Comparison of ENCODE assay signal across 26 cellular contexts in the genomic region with DNA sequence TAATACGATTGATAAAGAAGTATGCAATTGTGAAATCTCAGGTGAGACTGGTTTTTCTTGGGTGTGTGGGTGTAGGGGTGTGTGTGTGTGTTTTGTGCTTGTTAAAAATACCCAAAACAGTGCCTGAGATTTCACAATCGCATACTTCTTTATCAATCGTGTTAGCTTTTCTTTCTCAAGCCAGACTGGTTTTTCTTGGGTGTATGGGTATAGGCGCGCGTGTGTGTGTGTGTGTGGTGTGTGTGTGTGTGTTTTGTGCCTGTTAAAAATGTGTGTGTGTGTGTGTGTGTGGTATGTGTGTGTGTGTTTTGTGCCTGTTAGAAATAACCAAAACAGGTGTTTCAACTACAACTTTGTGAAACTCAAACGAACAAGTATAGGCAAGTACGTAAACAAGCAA. TPM values are rescaled to one million over a fixed set of nuclear protein-coding genes. Genes with fewer than 3 reads are reported as not detected.
DNase-seq lines count a peak whose midpoint lies in the region; ATAC-seq, FAIRE-seq and TF ChIP-seq lines count a peak whose summit lies in the region.
"Had no signal": no experiment of that assay in that cellular context is flagged by ENCODE, and none has a peak within 500 bp of the region (broad histone marks: within the 10 kb centered on the region; RNA-seq: fewer than 3 reads in every experiment).

No MANE protein-coding gene starts in this region.

- CTCF ChIA-PET in HepG2 (lab: Yijun Ruan, JAX; ENCODE audit: low intra/inter-chr PET ratio, low total read pairs) = no interaction called here
- CTCF ChIA-PET in H1 (lab: Charles Lee; ENCODE audit: partially characterized antibody) = interaction anchor here (0.8 to 1.1 kb wide), 2 partner anchors 24 to 717 kb away, joined by 3 read pairs; no protein-coding TSS in a partner anchor

- H4K8ac ChIP-seq in H1 (ENCODE audit: extremely low read depth, insufficient read depth, low read length) = no peak overlapping the region

- no peak for TF ChIP-seq CTCF in HepG2 (CRISPR knock-in tag; IDR thresholded peaks at IDR 0.05)
- TF ChIP-seq CTCF in right lobe of liver (IDR thresholded peaks at IDR 0.05) = no peak
- no peak for TF ChIP-seq CTCF in H1 (IDR thresholded peaks at IDR 0.05; ENCODE audit: control extremely low read depth in 1 of 3, insufficient read depth in 1 of 3, low read depth in 1 of 3, low read length in 3 of 3)
- TF ChIP-seq CTCF in lower lobe of right lung (IDR thresholded peaks at IDR 0.05) = no peak
- no peak for TF ChIP-seq CTCF in osteocyte (IDR thresholded peaks at IDR 0.05)
- TF ChIP-seq CTCF in left ventricle myocardium inferior (IDR thresholded peaks at IDR 0.05; ENCODE audit: borderline replicate concordance) = no peak

- H3K23me2 ChIP-seq in H1 (ENCODE audit: low read depth, low read length) = peaks cover 1% of the 10 kb centered on the region; the same call in 1 of the 2 replicates

- H3K27me3 Mint-ChIP-seq in osteocyte (ENCODE audit: unreplicated experiment) = no peaks in the 10 kb centered on the region
- H3K27me3 Mint-ChIP-seq: activated naive CD4-positive, alpha-beta T cell treated with anti-CD3 and anti-CD28 coated beads, Interleukin-2, amount 50 U/mL, for 24 hours; naive thymus-derived CD8-positive, alpha-beta T cell; stimulated activated naive B cell treated with anti-CD40 and anti-IgM and Interleukin-4, amounts not matched to agents 10 μg/mL and 1 μg/mL and 100 μg/mL, for 72 hours had no signal

- H2BK120ac ChIP-seq in H1 (replicated peaks; ENCODE audit: low read depth, low read length) = no peak overlapping the region

- H4K20me1 ChIP-seq in HepG2 (ENCODE audit: insufficient read depth, low read length) (peaks cover 8% of the 10 kb centered on the region; the same call in 1 of the 2 replicates), H1 (replicated peaks in 1 of 2; ENCODE audit: control insufficient read depth in 1 of 2, insufficient read depth in 2 of 2, low read length in 2 of 2) (no peaks in the 10 kb centered on the region)

- peak overlapping the region; percentile 42 for H3K56ac ChIP-seq in H1 (replicated peaks; ENCODE audit: insufficient read length, low read depth, low read length)

- H3K36me3 ChIP-seq in HepG2 (replicated peaks in 1 of 2; ENCODE audit: control insufficient read depth in 1 of 2, insufficient read depth in 2 of 2, low read length in 2 of 2) = peaks cover 2 to 6% of the 10 kb centered on the region in 2 experiments; a peak in 2 of 5 replicates
- H3K36me3 ChIP-seq in right lobe of liver = no peaks in the 10 kb centered on the region
- H3K36me3 ChIP-seq in H1 (ENCODE audit: control insufficient read depth in 2 of 4, insufficient read depth in 4 of 4, low read length in 3 of 4) = no peaks in the 10 kb centered on the region
- peaks cover 3% of the 10 kb centered on the region for H3K36me3 ChIP-seq in lower lobe of right lung
- H3K36me3 ChIP-seq in left ventricle myocardium inferior = peaks cover 3% of the 10 kb centered on the region
- H3K36me3 ChIP-seq: Peyer's patch had no signal

- H3K36me3 Mint-ChIP-seq in osteocyte (ENCODE audit: unreplicated experiment) = peaks cover 25% of the 10 kb centered on the region

- H4K91ac ChIP-seq in H1 (replicated peaks; ENCODE audit: insufficient read length, low read length) = no peak overlapping the region

- no peak overlapping the region for H4K5ac ChIP-seq in H1 (ENCODE audit: insufficient read length, low read depth, low read length)

- H2BK20ac ChIP-seq in H1 (ENCODE audit: low read length) = no peak overlapping the region

- WGBS in HepG2 (ENCODE audit: low lambda C conversion rate) = 96% methylated on average over 8 of the region's 8 CpGs
- WGBS in right lobe of liver (ENCODE audit: insufficient coverage, low coverage, low lambda C conversion rate, missing lambda C conversion rate) = 84% methylated on average over 8 of the region's 8 CpGs
- 95% methylated on average over 8 of the region's 8 CpGs; no CpG with 5 or more reads in 1 of the 2 experiments for WGBS in H1 (ENCODE audit: extremely low coverage in 1 of 2, insufficient coverage in 1 of 2, insufficient read length in 1 of 2, insufficient replicate concordance in 2 of 2, low coverage in 1 of 2, low lambda C conversion rate in 2 of 2, missing lambda C conversion rate in 1 of 2), 2 experiments

- H3K9me3 ChIP-seq in HepG2 (ENCODE audit: low read length) (no peaks in the 10 kb centered on the region), right lobe of liver (no peaks in the 10 kb centered on the region), H1 (ENCODE audit: insufficient read depth in 2 of 2, low read depth in 1 of 2, low read length in 1 of 2) (no peaks in the 10 kb centered on the region), lower lobe of right lung (no peaks in the 10 kb centered on the region), left ventricle myocardium inferior (replicated peaks) (no peaks in the 10 kb centered on the region)
- H3K9me3 ChIP-seq: Peyer's patch had no signal

- peaks cover 5% of the 10 kb centered on the region for H3K9me3 Mint-ChIP-seq in osteocyte (ENCODE audit: unreplicated experiment)
- H3K9me3 Mint-ChIP-seq: activated naive CD4-positive, alpha-beta T cell treated with anti-CD3 and anti-CD28 coated beads, Interleukin-2, amount 50 U/mL, for 24 hours; naive thymus-derived CD8-positive, alpha-beta T cell had no signal

- H3K27ac Mint-ChIP-seq in osteocyte (ENCODE audit: unreplicated experiment) = no peak overlapping the region
- H3K27ac Mint-ChIP-seq: activated naive CD4-positive, alpha-beta T cell treated with anti-CD3 and anti-CD28 coated beads, Interleukin-2, amount 50 U/mL, for 24 hours; activated T-helper 2 cell treated with anti-CD3 and anti-CD28 coated beads, Interferon-gamma antibody, Interleukin-2, Interleukin-4, amounts not matched to agents 10 μg/mL and 5 μg/mL and 100 μg/mL, durations not matched to agents 14 hours and 24 hours and 36 hours; naive thymus-derived CD8-positive, alpha-beta T cell; stimulated activated naive B cell treated with anti-CD40 and anti-IgM and Interleukin-4, amounts not matched to agents 10 μg/mL and 1 μg/mL and 100 μg/mL, for 72 hours had no signal

- no peak overlapping the region for H3K18ac ChIP-seq in H1 (ENCODE audit: extremely low read depth, low read length)

- H3K4me1 Mint-ChIP-seq in osteocyte (ENCODE audit: unreplicated experiment) = peaks cover 4% of the 10 kb centered on the region

- H3K4me3 ChIP-seq in HepG2 (replicated peaks in 1 of 3; ENCODE audit: insufficient read depth in 1 of 3, low read depth in 2 of 3, low read length in 3 of 3) = no peak overlapping the region
- no peak overlapping the region for H3K4me3 ChIP-seq in right lobe of liver
- H3K4me3 ChIP-seq in H1 (ENCODE audit: extremely low read depth in 1 of 4, insufficient read depth in 2 of 4, low read depth in 3 of 4, low read length in 4 of 4) = no peak overlapping the region
- no peak overlapping the region for H3K4me3 ChIP-seq in lower lobe of right lung
- H3K4me3 ChIP-seq in left ventricle myocardium inferior = no peak overlapping the region
- H3K4me3 ChIP-seq: Peyer's patch had no signal

- H2AFZ ChIP-seq in HepG2 (ENCODE audit: low read length) (no peak overlapping the region), H1 (ENCODE audit: low read length) (no peak overlapping the region)

- H3K23ac ChIP-seq in H1 (ENCODE audit: insufficient read length) = no peak overlapping the region

- H3K4me2 ChIP-seq in HepG2 (ENCODE audit: low read depth, low read length) (no peak overlapping the region), H1 (ENCODE audit: insufficient read depth in 1 of 2, low read depth in 2 of 2, low read length in 2 of 2) (no peak overlapping the region)
- H3K4me2 ChIP-seq: KMS-11 had no signal

- FAIRE-seq in HepG2 (lab: Jason Lieb, UNC) (no peak), H1 (lab: Jason Lieb, UNC) (no peak)
- FAIRE-seq: urothelium cell line had no signal

- no peak overlapping the region for H2BK5ac ChIP-seq in H1 (ENCODE audit: low read depth, low read length)

- TF ChIP-seq POLR2A in HepG2 (IDR thresholded peaks at IDR 0.05; ENCODE audit: insufficient read depth in 1 of 2, low read depth in 2 of 2, low read length in 2 of 2) = no peak
- no peak for TF ChIP-seq POLR2A in right lobe of liver (IDR thresholded peaks at IDR 0.05)
- no peak for TF ChIP-seq POLR2A in H1 (IDR thresholded peaks at IDR 0.05; ENCODE audit: control extremely low read depth in 1 of 2, low read depth in 2 of 2, low read length in 2 of 2)

- no peak overlapping the region for H2BK12ac ChIP-seq in H1 (ENCODE audit: low read depth, low read length)

- no peak for TF ChIP-seq EP300 in HepG2 (IDR thresholded peaks at IDR 0.05; ENCODE audit: low read depth in 2 of 2, low read length in 2 of 2)
- no peak for TF ChIP-seq EP300 in HepG2 (CRISPR knock-in tag; IDR thresholded peaks at IDR 0.05; ENCODE audit: borderline replicate concordance)
- no peak for TF ChIP-seq EP300 in H1 (IDR thresholded peaks at IDR 0.05; ENCODE audit: borderline replicate concordance in 1 of 2, low read depth in 2 of 2, low read length in 2 of 2)

- no peak overlapping the region for H2BK15ac ChIP-seq in H1 (ENCODE audit: low read length)

- intact Hi-C loops in HepG2 (cut with micrococcal nuclease; ENCODE audit: unreplicated experiment) = no loop called here
- intact Hi-C loops in right lobe of liver (cut with DNase I) = no loop called here
- intact Hi-C loops in lower lobe of right lung (cut with DNase I) = no loop called here
- intact Hi-C loops in left ventricle myocardium inferior (cut with micrococcal nuclease) = no loop called here

- no peaks in the 10 kb centered on the region for H3K27me3 ChIP-seq in HepG2 (ENCODE audit: control insufficient read depth in 1 of 2, insufficient read depth in 2 of 2, low read length in 2 of 2)
- H3K27me3 ChIP-seq in right lobe of liver = no peaks in the 10 kb centered on the region
- no peaks in the 10 kb centered on the region for H3K27me3 ChIP-seq in H1 (replicated peaks in 1 of 4; ENCODE audit: control insufficient read depth in 3 of 4, extremely low read depth in 1 of 4, insufficient read depth in 3 of 4, low read length in 3 of 4)
- no peaks in the 10 kb centered on the region for H3K27me3 ChIP-seq in lower lobe of right lung (ENCODE audit: low read depth)
- H3K27me3 ChIP-seq in left ventricle myocardium inferior (ENCODE audit: low read depth) = no peaks in the 10 kb centered on the region
- H3K27me3 ChIP-seq: Peyer's patch had no signal

- no peak overlapping the region for H3K4ac ChIP-seq in H1 (replicated peaks; ENCODE audit: insufficient read length, low read depth, low read length)

- H3K14ac ChIP-seq in H1 (ENCODE audit: insufficient read length) = no peak overlapping the region

- H3K4me1 ChIP-seq in HepG2 (ENCODE audit: insufficient read depth, low read length) = peaks cover 10% of the 10 kb centered on the region
- peaks cover 0 to 7% (median 0%) of the 10 kb centered on the region in 4 donors for H3K4me1 ChIP-seq in right lobe of liver
- peaks cover 0 to 3% (median 0%) of the 10 kb centered on the region in 4 experiments; a peak in 2 of 7 replicates for H3K4me1 ChIP-seq in H1 (replicated peaks in 1 of 4; ENCODE audit: control insufficient read depth in 3 of 4, insufficient read depth in 4 of 4, low read length in 3 of 4)
- H3K4me1 ChIP-seq in lower lobe of right lung = peaks cover 7% of the 10 kb centered on the region
- H3K4me1 ChIP-seq in left ventricle myocardium inferior = peaks cover 10% of the 10 kb centered on the region
- H3K4me1 ChIP-seq: Peyer's patch had no signal

- H3K27ac ChIP-seq in HepG2 (ENCODE audit: extremely low read length, insufficient read depth, low read length) = no peak overlapping the region
- H3K27ac ChIP-seq in right lobe of liver = no peak overlapping the region
- no peak overlapping the region for H3K27ac ChIP-seq in H1 (ENCODE audit: low read depth, low read length)
- no peak overlapping the region for H3K27ac ChIP-seq in lower lobe of right lung
- H3K27ac ChIP-seq in left ventricle myocardium inferior (replicated peaks) = no peak overlapping the region
- H3K27ac ChIP-seq: KMS-11, Peyer's patch had no signal

- TF ChIP-seq RAD21 in HepG2 (CRISPR knock-in tag; IDR thresholded peaks at IDR 0.05) = no peak
- no peak for TF ChIP-seq RAD21 in H1 (IDR thresholded peaks at IDR 0.05 in 1 of 2, conservative IDR thresholded peaks at IDR 0.05 in 1 of 2; ENCODE audit: low read depth in 2 of 2, low read length in 2 of 2)

- POLR2A ChIA-PET in HepG2 (lab: Yijun Ruan, JAX) = no interaction called here
- POLR2A ChIA-PET in H1 (lab: Charles Lee; ENCODE audit: partially characterized antibody) = interaction anchor here (0.7 kb wide), 1 partner anchor 119 kb away, joined by 3 read pairs; no protein-coding TSS in a partner anchor

- H3K9ac ChIP-seq in HepG2 (ENCODE audit: insufficient read depth, low read depth, low read length) = no peak overlapping the region
- H3K9ac ChIP-seq in H1 (replicated peaks in 1 of 4; ENCODE audit: extremely low read depth in 1 of 4, low read depth in 3 of 4, low read length in 3 of 4) = no peak overlapping the region
- H3K9ac ChIP-seq: KMS-11 had no signal

- in situ Hi-C loops in HepG2 (cut with HindIII; ENCODE audit: extremely low pct_ligation_motif_present, low pct_unique_long_range_greater_than_20kb) = no loop called here

- BruUV-seq in HepG2 (replicated peaks; lab: Mats Ljungman, UMichigan) = no TSS peak

- no peak overlapping the region for H2AK5ac ChIP-seq in H1 (ENCODE audit: low read depth, low read length)

- no peak for DNase-seq in HepG2 (ENCODE audit: low spot score)
- DNase-seq in right lobe of liver = no peak
- DNase-seq in H1 (ENCODE audit: low read depth in 1 of 2, low spot score in 2 of 2) = no peak
- DNase-seq in lower lobe of right lung = peak; percentile 64
- DNase-seq in LoVo (ENCODE audit: low spot score) = no peak
- DNase-seq in osteocyte (ENCODE audit: extremely low spot score, unreplicated experiment) = no peak
- DNase-seq in NAMALWA (ENCODE audit: low spot score) = no peak
- no peak for DNase-seq in left ventricle myocardium inferior
- DNase-seq: activated CD4-positive, alpha-beta T cell treated with anti-CD3 and anti-CD28 coated beads for 4 hours; amygdala; DMS79 treated with DMSO at 0.1 percent for 48 hours; GF-D8; glutamatergic neuron; left ventricle myocardium superior; midbrain; naive thymus-derived CD8-positive, alpha-beta T cell; NCI-H1436; NCI-H2107; NCI-H748 treated with DMSO at 0.1 percent for 48 hours; Peyer's patch; SHP77 treated with DMSO at 0.1 percent for 48 hours; stimulated activated naive B cell treated with anti-CD40 and anti-IgM and Interleukin-4, amounts not matched to agents 10 μg/mL and 1 μg/mL and 100 μg/mL, for 72 hours had no signal

- H3K79me2 ChIP-seq in HepG2 (ENCODE audit: insufficient read depth, low read length) (no peaks in the 10 kb centered on the region), H1 (ENCODE audit: control insufficient read depth in 1 of 2, insufficient read depth in 2 of 2, low read length in 2 of 2) (peaks cover 0 to 19% of the 10 kb centered on the region in 2 experiments; a peak in 2 of 4 replicates)

- no peak overlapping the region for H3K4me3 Mint-ChIP-seq in osteocyte (ENCODE audit: unreplicated experiment)
- H3K4me3 Mint-ChIP-seq: activated naive CD4-positive, alpha-beta T cell treated with anti-CD3 and anti-CD28 coated beads, Interleukin-2, amount 50 U/mL, for 24 hours; naive thymus-derived CD8-positive, alpha-beta T cell; stimulated activated naive B cell treated with anti-CD40 and anti-IgM and Interleukin-4, amounts not matched to agents 10 μg/mL and 1 μg/mL and 100 μg/mL, for 72 hours had no signal

- ATAC-seq in HepG2 (no peak), right lobe of liver (no peak), lower lobe of right lung (peak; percentile 85 to 95)
- ATAC-seq: left ventricle myocardium superior; naive thymus-derived CD8-positive, alpha-beta T cell; stimulated activated naive B cell treated with anti-CD40 and anti-IgM and Interleukin-4, amounts not matched to agents 10 μg/mL and 1 μg/mL and 100 μg/mL, for 72 hours had no signal

- no peaks in the 10 kb centered on the region for H3K79me1 ChIP-seq in H1 (ENCODE audit: low read depth, low read length)

RNA-seq across cellular contexts. Expression of a gene that starts 53.7 kb away (rescaled TPM):
- total RNA-seq in HepG2 (2016; rRNA removed; fragmentation: Illumina TruSeq; extraction: Trizol) = 12.7 and 23.6 TPM in 2 replicates
- total RNA-seq in HepG2 (2016; cell fraction: cytosol; rRNA removed; fragmentation: Illumina TruSeq; extraction: Trizol; ENCODE audit: low read depth) = 6.2 and 10.7 TPM in 2 replicates
- 12.7 and 24.8 TPM in 2 replicates for total RNA-seq in HepG2 (2016; cell fraction: insoluble cytoplasmic fraction; rRNA removed; fragmentation: Illumina TruSeq; extraction: Trizol)
- 6.2 and 7.1 TPM in 2 replicates for total RNA-seq in HepG2 (2016; cell fraction: membrane; rRNA removed; fragmentation: Illumina TruSeq; extraction: Trizol)
- total RNA-seq in HepG2 (2016; cell fraction: nucleus; rRNA removed; fragmentation: Illumina TruSeq; extraction: Trizol) = 17.7 and 20.0 TPM in 2 replicates
- 8.2 and 8.6 TPM in 2 replicates for polyA plus RNA-seq in HepG2 (2011; rRNA removed)
- polyA plus RNA-seq in HepG2 (2011; cell fraction: cytosol; rRNA removed) = 3.4 and 4.2 TPM in 2 replicates
- polyA plus RNA-seq in HepG2 (2011; cell fraction: nucleus; rRNA removed) = 9.5 and 10.2 TPM in 2 replicates
- polyA plus RNA-seq in HepG2 (2012) = 15.3 and 20.7 TPM in 2 replicates
- 0.44 and 0.67 TPM in 2 replicates for polyA plus RNA-seq in HepG2 (2016; cell fraction: cytosol; fragmentation: Illumina TruSeq; extraction: Trizol; ENCODE audit: low read depth)
- 19.8 and 21.8 TPM in 2 replicates for polyA plus RNA-seq in HepG2 (2016; cell fraction: insoluble cytoplasmic fraction; fragmentation: Illumina TruSeq; extraction: Trizol; ENCODE audit: low read depth)
- polyA plus RNA-seq in HepG2 (2016; cell fraction: membrane; fragmentation: Illumina TruSeq; extraction: Trizol; ENCODE audit: low read depth) = 2.1 and 2.8 TPM in 2 replicates
- 17.9 and 18.3 TPM in 2 replicates for polyA plus RNA-seq in HepG2 (2016; cell fraction: nucleus; fragmentation: Illumina TruSeq; extraction: Trizol; ENCODE audit: insufficient read depth, low read depth)
- polyA minus RNA-seq in HepG2 (2011; rRNA and poly(A)+ RNA removed; ENCODE audit: low replicate concordance) = 11.3 and 12.2 TPM in 2 replicates
- polyA minus RNA-seq in HepG2 (2011; cell fraction: cytosol; rRNA and poly(A)+ RNA removed) = 14.3 and 17.3 TPM in 2 replicates
- polyA minus RNA-seq in HepG2 (2011; cell fraction: nucleus; rRNA and poly(A)+ RNA removed) = 46.6 and 47.9 TPM in 2 replicates
- 10 to 100 TPM; 14.6 to 25.5 (median 19.7) TPM for total RNA-seq in right lobe of liver
- total RNA-seq in H1 (2021; fragmentation: NEBNext Ultra II Directional; extraction: Animal tissue kit (Norgen Biotek cat#: 25700)) = 48.1 and 55.3 TPM in 2 replicates
- 7.8 and 10.2 TPM in 2 replicates for polyA plus RNA-seq in H1 (2011; rRNA removed)
- 12.1 TPM for polyA plus RNA-seq in H1 (2011; cell fraction: cytosol; rRNA removed)
- 9.9 TPM for polyA plus RNA-seq in H1 (2011; cell fraction: nucleus; rRNA removed)
- polyA plus RNA-seq in H1 (2012, experiment 1 of 2) = 19.0 to 32.7 TPM (median 28.2 TPM) in 4 replicates
- 2.0 TPM for polyA plus RNA-seq in H1 (2012, experiment 2 of 2)
- polyA plus RNA-seq in H1 (2013, experiment 1 of 2) = 25.4 TPM
- polyA plus RNA-seq in H1 (2013, experiment 2 of 2) = 26.1 TPM
- polyA minus RNA-seq in H1 (2011; rRNA and poly(A)+ RNA removed) = 77.3 and 78.8 TPM in 2 replicates
- 30.8 TPM for polyA minus RNA-seq in H1 (2011; cell fraction: cytosol; rRNA and poly(A)+ RNA removed)
- 28.7 TPM for polyA minus RNA-seq in H1 (2011; cell fraction: nucleus; rRNA and poly(A)+ RNA removed)
- 70.9 TPM for total RNA-seq in lower lobe of right lung
- 33.1 and 36.5 TPM in 2 replicates for total RNA-seq in osteocyte
- total RNA-seq in left ventricle myocardium inferior = 28.8 TPM

RNA-seq across cellular contexts. Expression of a gene that starts 54.0 kb away (rescaled TPM):
- total RNA-seq in HepG2 (2016; rRNA removed; fragmentation: Illumina TruSeq; extraction: Trizol) = 11.7 and 17.2 TPM in 2 replicates
- 1.6 and 2.7 TPM in 2 replicates for total RNA-seq in HepG2 (2016; cell fraction: cytosol; rRNA removed; fragmentation: Illumina TruSeq; extraction: Trizol; ENCODE audit: low read depth)
- total RNA-seq in HepG2 (2016; cell fraction: insoluble cytoplasmic fraction; rRNA removed; fragmentation: Illumina TruSeq; extraction: Trizol) = 11.7 and 17.1 TPM in 2 replicates
- total RNA-seq in HepG2 (2016; cell fraction: membrane; rRNA removed; fragmentation: Illumina TruSeq; extraction: Trizol) = 4.0 and 4.1 TPM in 2 replicates
- 16.5 and 20.9 TPM in 2 replicates for total RNA-seq in HepG2 (2016; cell fraction: nucleus; rRNA removed; fragmentation: Illumina TruSeq; extraction: Trizol)
- 7.8 and 8.6 TPM in 2 replicates for polyA plus RNA-seq in HepG2 (2011; rRNA removed)
- 2.6 and 3.4 TPM in 2 replicates for polyA plus RNA-seq in HepG2 (2011; cell fraction: cytosol; rRNA removed)
- 4.9 and 5.8 TPM in 2 replicates for polyA plus RNA-seq in HepG2 (2011; cell fraction: nucleus; rRNA removed)
- polyA plus RNA-seq in HepG2 (2012) = 5.9 and 6.9 TPM in 2 replicates
- polyA plus RNA-seq in HepG2 (2016; cell fraction: cytosol; fragmentation: Illumina TruSeq; extraction: Trizol; ENCODE audit: low read depth) = 0.16 TPM in 2 replicates
- 6.5 and 6.8 TPM in 2 replicates for polyA plus RNA-seq in HepG2 (2016; cell fraction: insoluble cytoplasmic fraction; fragmentation: Illumina TruSeq; extraction: Trizol; ENCODE audit: low read depth)
- 0.63 and 0.77 TPM in 2 replicates for polyA plus RNA-seq in HepG2 (2016; cell fraction: membrane; fragmentation: Illumina TruSeq; extraction: Trizol; ENCODE audit: low read depth)
- polyA plus RNA-seq in HepG2 (2016; cell fraction: nucleus; fragmentation: Illumina TruSeq; extraction: Trizol; ENCODE audit: insufficient read depth, low read depth) = 10.7 and 11.2 TPM in 2 replicates
- 3.7 and 13.3 TPM in 2 replicates for polyA minus RNA-seq in HepG2 (2011; rRNA and poly(A)+ RNA removed; ENCODE audit: low replicate concordance)
- polyA minus RNA-seq in HepG2 (2011; cell fraction: cytosol; rRNA and poly(A)+ RNA removed) = 6.9 and 7.8 TPM in 2 replicates
- 28.2 and 32.2 TPM in 2 replicates for polyA minus RNA-seq in HepG2 (2011; cell fraction: nucleus; rRNA and poly(A)+ RNA removed)
- total RNA-seq in right lobe of liver = 10 to 100 TPM; 11.5 to 16.3 (median 14.1) TPM
- total RNA-seq in H1 (2021; fragmentation: NEBNext Ultra II Directional; extraction: Animal tissue kit (Norgen Biotek cat#: 25700)) = 7.7 and 9.0 TPM in 2 replicates
- 1.2 and 2.0 TPM in 2 replicates for polyA plus RNA-seq in H1 (2011; rRNA removed)
- 3.6 TPM for polyA plus RNA-seq in H1 (2011; cell fraction: cytosol; rRNA removed)
- polyA plus RNA-seq in H1 (2011; cell fraction: nucleus; rRNA removed) = 3.4 TPM
- 2.3 to 5.7 TPM (median 2.8 TPM) in 4 replicates for polyA plus RNA-seq in H1 (2012, experiment 1 of 2)
- 0.12 TPM for polyA plus RNA-seq in H1 (2012, experiment 2 of 2)
- 4.4 TPM for polyA plus RNA-seq in H1 (2013, experiment 1 of 2)
- polyA plus RNA-seq in H1 (2013, experiment 2 of 2) = 4.5 TPM
- polyA minus RNA-seq in H1 (2011; rRNA and poly(A)+ RNA removed) = 10.1 and 18.9 TPM in 2 replicates
- 5.9 TPM for polyA minus RNA-seq in H1 (2011; cell fraction: cytosol; rRNA and poly(A)+ RNA removed)
- polyA minus RNA-seq in H1 (2011; cell fraction: nucleus; rRNA and poly(A)+ RNA removed) = 11.8 TPM
- 39.6 TPM for total RNA-seq in lower lobe of right lung
- 28.9 and 32.7 TPM in 2 replicates for total RNA-seq in osteocyte
- total RNA-seq in left ventricle myocardium inferior = 21.1 TPM

Comparison
In these comparisons a context has a peak if more than half of its experiments do, and no peak if none do; other contexts are left out.
1. ATAC-seq: peak in lower lobe of right lung (2 of 2); none in HepG2 (single experiment) and right lobe of liver (0 of 4).